13 cellular contexts compared by ENCODE assay signal in the genomic region with DNA sequence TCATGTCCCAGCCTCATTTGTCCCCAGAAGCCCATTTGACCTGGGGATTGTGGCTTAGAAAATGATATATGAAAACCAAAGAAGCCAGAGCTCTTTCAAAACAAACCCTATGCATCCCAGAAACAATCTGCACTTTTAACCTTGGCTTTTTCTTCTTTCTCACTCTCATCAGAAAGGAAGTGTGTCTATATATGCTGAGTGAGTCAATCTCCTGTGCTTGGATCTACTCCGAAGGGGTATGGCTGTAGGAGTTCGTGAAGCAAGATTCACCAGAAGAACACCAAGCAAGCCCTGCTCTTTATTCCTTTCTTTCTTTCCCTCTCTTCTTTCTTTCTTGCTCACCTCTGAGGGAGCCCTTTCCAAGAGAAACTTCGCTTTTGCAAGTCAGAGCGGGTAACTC. TPM values are rescaled to one million over a fixed set of nuclear protein-coding genes. Genes with fewer than 3 reads are reported as not detected.
DNase-seq lines count a peak whose midpoint lies in the region; ATAC-seq and TF ChIP-seq lines count a peak whose summit lies in the region.
"Had no signal": no experiment of that assay in that cellular context is flagged by ENCODE, and none has a peak within 500 bp of the region (broad histone marks: within the 10 kb centered on the region; RNA-seq: fewer than 3 reads in every experiment).

No MANE protein-coding gene starts in this region.

- in situ Hi-C loops in GM23248 (cut with MboI) = loop anchor here (25.0 kb wide), 1 partner anchor 963 kb away; no protein-coding TSS in a partner anchor
- in situ Hi-C loops in astrocyte of the spinal cord (cut with HindIII; ENCODE audit: low sequenced_read_pairs) = no loop called here

- H3K27ac Mint-ChIP-seq in activated T-cell treated with anti-CD3 and anti-CD28 coated beads, Interleukin-2, amount 50 U/mL, for 72 hours = no peak overlapping the region
- H3K27ac Mint-ChIP-seq: CD4-positive, CD25-positive, alpha-beta regulatory T cell had no signal

- peak overlapping the region; percentile 64 for H3K27ac ChIP-seq in GM23248
- peak overlapping the region in 3 of 4 donors; percentile 4 to 62 (median 61) for H3K27ac ChIP-seq in sigmoid colon

- no peaks in the 10 kb centered on the region for H3K9me3 Mint-ChIP-seq in activated T-cell treated with anti-CD3 and anti-CD28 coated beads, Interleukin-2, amount 50 U/mL, for 72 hours

- H3K27me3 ChIP-seq in GM23248 (replicated peaks; ENCODE audit: insufficient read depth) (no peaks in the 10 kb centered on the region), sigmoid colon (peaks cover 0 to 9% (median 7%) of the 10 kb centered on the region in 3 donors)
- H3K27me3 ChIP-seq: thyroid gland had no signal

- TF ChIP-seq CTCF in astrocyte of the spinal cord (IDR thresholded peaks at IDR 0.05; ENCODE audit: low read depth, low read length) (no peak), sigmoid colon (IDR thresholded peaks at IDR 0.05) (no peak)

- 1 to 5% methylated on average over 4 of the region's 4 CpGs for WGBS in GM23248 (ENCODE audit: low coverage in 1 of 2, low lambda C conversion rate in 2 of 2, missing lambda C conversion rate in 2 of 2), 2 experiments
- 66 to 71% methylated on average over 4 of the region's 4 CpGs for WGBS in sigmoid colon, 2 donors

- peak overlapping the region; percentile 79 for H2AFZ ChIP-seq in GM23248

- intact Hi-C loops in sigmoid colon (cut with DNase I) = no loop called here

- no peaks in the 10 kb centered on the region for H3K9me2 ChIP-seq in GM23248 (ENCODE audit: insufficient read depth)

- peak overlapping the region in 1 of 2 donors; percentile 41 for H3K4me3 Mint-ChIP-seq in activated T-cell treated with anti-CD3 and anti-CD28 coated beads, Interleukin-2, amount 50 U/mL, for 72 hours
- H3K4me3 Mint-ChIP-seq: CD4-positive, CD25-positive, alpha-beta regulatory T cell had no signal

- H3K36me3 Mint-ChIP-seq in activated T-cell treated with anti-CD3 and anti-CD28 coated beads, Interleukin-2, amount 50 U/mL, for 72 hours (ENCODE audit: insufficient read depth in 2 of 2) = no peaks in the 10 kb centered on the region
- H3K36me3 Mint-ChIP-seq: CD4-positive, CD25-positive, alpha-beta regulatory T cell had no signal

- ATAC-seq in HG03439 (IDR thresholded peaks at IDR 0.05; ENCODE audit: unreplicated experiment) = no peak
- no peak for ATAC-seq in activated T-cell treated with anti-CD3 and anti-CD28 coated beads, Interleukin-2, amount 50 U/mL, for 72 hours (replicated peaks in 1 of 2)
- ATAC-seq: HCT116 had no signal

- H3K9ac ChIP-seq in GM23248 = peak overlapping the region; percentile 85

- peaks cover 39% of the 10 kb centered on the region for H3F3A ChIP-seq in GM23248 (ENCODE audit: insufficient read depth)

- no peak for TF ChIP-seq EP300 in sigmoid colon (IDR thresholded peaks at IDR 0.05)

- H3K4me3 ChIP-seq in GM23248 (peak overlapping the region; percentile 82), astrocyte of the spinal cord (ENCODE audit: low read depth, low read length) (peak overlapping the region; percentile 70), sigmoid colon (peak overlapping the region in 3 of 4 donors; percentile 33 to 49 (median 44))

- DNase-seq in GM23248 = peak; percentile 75
- peak; percentile 50 for DNase-seq in astrocyte of the spinal cord (ENCODE audit: low read depth, low spot score)
- peak; percentile 49 for DNase-seq in hepatic stellate cell (ENCODE audit: low spot score)
- DNase-seq in sigmoid colon = no peak
- DNase-seq in GM19240 (ENCODE audit: insufficient read length, low spot score) = no peak
- no peak for DNase-seq in NCI-H2171 treated with DMSO at 0.1 percent for 48 hours (lab: John Stamatoyannopoulos, UW)
- no peak for DNase-seq in activated T-cell treated with anti-CD3 and anti-CD28 coated beads, Interleukin-2, amount 50 U/mL, for 72 hours
- DNase-seq: CD4-positive, CD25-positive, alpha-beta regulatory T cell; NCI-H226 had no signal

- H3K36me3 ChIP-seq in GM23248 (ENCODE audit: low read depth) (no peaks in the 10 kb centered on the region), sigmoid colon (no peaks in the 10 kb centered on the region)
- H3K36me3 ChIP-seq: thyroid gland had no signal

- H3K27me3 Mint-ChIP-seq in activated T-cell treated with anti-CD3 and anti-CD28 coated beads, Interleukin-2, amount 50 U/mL, for 72 hours (ENCODE audit: low read depth) = peaks cover 80% of the 10 kb centered on the region

- peak overlapping the region; percentile 90 for H3K4me2 ChIP-seq in GM23248 (ENCODE audit: unreplicated experiment)

- no peak for TF ChIP-seq POLR2A in sigmoid colon (IDR thresholded peaks at IDR 0.05)

- H3K4me1 ChIP-seq in GM23248 (ENCODE audit: insufficient read depth) = peaks cover 46% of the 10 kb centered on the region
- peaks cover 0 to 50% (median 26%) of the 10 kb centered on the region in 4 donors for H3K4me1 ChIP-seq in sigmoid colon

- no peaks in the 10 kb centered on the region for H3K4me1 Mint-ChIP-seq in activated T-cell treated with anti-CD3 and anti-CD28 coated beads, Interleukin-2, amount 50 U/mL, for 72 hours (ENCODE audit: low read depth)
- H3K4me1 Mint-ChIP-seq: CD4-positive, CD25-positive, alpha-beta regulatory T cell had no signal

- H3K9me3 ChIP-seq in GM23248 (ENCODE audit: low read depth) (no peaks in the 10 kb centered on the region), sigmoid colon (no peaks in the 10 kb centered on the region)
- H3K9me3 ChIP-seq: thyroid gland had no signal

- peaks cover 45% of the 10 kb centered on the region for H3K79me2 ChIP-seq in GM23248 (ENCODE audit: insufficient read depth)

- no peaks in the 10 kb centered on the region for H4K20me1 ChIP-seq in GM23248 (ENCODE audit: insufficient read depth)

RNA-seq across cellular contexts. Expression of a gene that starts 0.6 kb away (rescaled TPM):
- total RNA-seq in GM23248 (2014; rRNA removed; shearing (Covaris generic)) = 141 and 151 TPM in 2 replicates
- polyA plus RNA-seq in GM23248 (2016; fragmentation: Nextera tagmentation; extraction: Ambion mirVana) (119 and 120 TPM in 2 replicates), sigmoid colon (1 to 10 TPM in 2 of 3 donors, under 1 TPM in 1; 0.92 to 6.6 (median 1.8) TPM)
- 10 to 100 TPM in 3 of 4 donors, 1 to 10 TPM in 1; 7.8 to 26.5 (median 17.2) TPM for total RNA-seq in sigmoid colon
- total RNA-seq in activated T-cell treated with anti-CD3 and anti-CD28 coated beads, Interleukin-2, amount 50 U/mL, for 72 hours = not detected
- total RNA-seq: CD4-positive, CD25-positive, alpha-beta regulatory T cell; lung microvascular endothelial cell had no signal
- polyA plus RNA-seq: CD4-positive, CD25-positive, alpha-beta regulatory T cell had no signal

Comparison
In these comparisons a context has a peak if more than half of its experiments do, and no peak if none do; other contexts are left out.
1. DNase-seq: peak in GM23248 (single experiment), astrocyte of the spinal cord (single experiment) and hepatic stellate cell (single experiment); none in sigmoid colon (single experiment), GM19240 (single experiment), NCI-H2171 treated with DMSO at 0.1 percent for 48 hours (single experiment) and activated T-cell treated with anti-CD3 and anti-CD28 coated beads, Interleukin-2, amount 50 U/mL, for 72 hours (0 of 2).
2. RNA of a gene that starts 0.6 kb away (total RNA-seq): 141 to 151 TPM in GM23248 and 7.8 to 26.5 TPM in sigmoid colon; not detected in activated T-cell treated with anti-CD3 and anti-CD28 coated beads, Interleukin-2, amount 50 U/mL, for 72 hours; every median in the first group is over 4 times any median in the second.
3. Peak in every context shown above with its lines, with median percentiles within 50 percentile points of each other: H3K4me3 ChIP-seq.